In genomic region chr1:161612322-161613141, GRCh38 we compare ENCODE assay signal across 8 cellular contexts. TPM values are rescaled to one million over a fixed set of nuclear protein-coding genes. Genes with fewer than 3 reads are reported as not detected.
DNase-seq lines count a peak whose midpoint lies in the region; ATAC-seq lines count a peak whose summit lies in the region.
"Not testable (repeated sequence)": the region's sequence is repeated elsewhere in the genome, so short reads cannot be mapped to it uniquely, and the experiment has no call there.

No MANE protein-coding gene starts in this region.

- DNase-seq in NCI-H748 (lab: John Stamatoyannopoulos, UW; ENCODE audit: unreplicated experiment) (peak; percentile 100), dermis blood vessel endothelial cell (peak; percentile 96), left kidney (ENCODE audit: low read depth, low spot score) (peak; percentile 100)
- peak; percentile 88 to 93 for DNase-seq in activated CD4-positive, alpha-beta T cell treated with anti-CD3 and anti-CD28 coated beads, Interleukin-2, amount 50 U/mL, for 48 hours
- peak; percentile 41 to 89 (median 84) for DNase-seq in stimulated activated CD4-positive, alpha-beta T cell treated with anti-CD3 and anti-CD28 coated beads, Interleukin-1b, Interleukin-23, amount 100 ng/mL, for 24 hours (ENCODE audit: low read depth in 4 of 4, low spot score in 1 of 4)

- H3K9me3 ChIP-seq in BLaER1 treated with 17β-estradiol and CSF1 and Interleukin-3, amounts not matched to agents 10 nM and 100 nM (replicated peaks in 1 of 11): not testable (repeated sequence)

- H3K4me2 ChIP-seq in BLaER1 treated with 17β-estradiol and CSF1 and Interleukin-3, amounts not matched to agents 10 nM and 100 nM: peak overlapping the region; percentile 46 to 91 (median 76)

- H3K27me3 ChIP-seq in BLaER1 treated with 17β-estradiol and CSF1 and Interleukin-3, amounts not matched to agents 10 nM and 100 nM: peaks cover 0 to 35% (median 0%) of the 10 kb centered on the region in 11 experiments; a peak in 3 of 22 replicates

- peak overlapping the region in 10 of 11 experiments; percentile 37 to 77 (median 66); a peak in 17 of 22 replicates for H3K27ac ChIP-seq in BLaER1 treated with 17β-estradiol and CSF1 and Interleukin-3, amounts not matched to agents 10 nM and 100 nM

- not testable (repeated sequence) for H4K20me1 ChIP-seq in BLaER1 treated with 17β-estradiol and CSF1 and Interleukin-3, amounts not matched to agents 10 nM and 100 nM

- peaks cover 0 to 14% (median 8%) of the 10 kb centered on the region in 10 experiments; a peak in 14 of 20 replicates for H3K4me1 ChIP-seq in BLaER1 treated with 17β-estradiol and CSF1 and Interleukin-3, amounts not matched to agents 10 nM and 100 nM

- peak overlapping the region; percentile 50 to 71 (median 60) for H3K4me3 ChIP-seq in BLaER1 treated with 17β-estradiol and CSF1 and Interleukin-3, amounts not matched to agents 10 nM and 100 nM

- ATAC-seq in GM19328 (IDR thresholded peaks at IDR 0.05; ENCODE audit: unreplicated experiment) (peak; percentile 87), HG03469 (IDR thresholded peaks at IDR 0.05; ENCODE audit: unreplicated experiment) (peak; percentile 63)

- H3K9ac ChIP-seq in BLaER1 treated with 17β-estradiol and CSF1 and Interleukin-3, amounts not matched to agents 10 nM and 100 nM: peak overlapping the region in 10 of 11 experiments; percentile 51 to 78 (median 66); a peak in 19 of 22 replicates

- not testable (repeated sequence) for H3K36me3 ChIP-seq in BLaER1 treated with 17β-estradiol and CSF1 and Interleukin-3, amounts not matched to agents 10 nM and 100 nM

RNA-seq across cellular contexts. Expression of gene FCGR3B, which starts 18.4 kb away (rescaled TPM):
- total RNA-seq in dermis blood vessel endothelial cell: not detected in 2 replicates

RNA-seq across cellular contexts. Expression of gene FCGR2B, which starts 50.4 kb away (rescaled TPM):
- total RNA-seq in dermis blood vessel endothelial cell: not detected in 2 replicates

Comparison
In these comparisons a context has a peak if more than half of its experiments do, and no peak if none do; other contexts are left out.
1. Peak in every context shown above with its lines: DNase-seq, ATAC-seq, H3K4me3 ChIP-seq and H3K27ac ChIP-seq.